ENCODE assay signal across 9 cellular contexts in the genomic region with DNA sequence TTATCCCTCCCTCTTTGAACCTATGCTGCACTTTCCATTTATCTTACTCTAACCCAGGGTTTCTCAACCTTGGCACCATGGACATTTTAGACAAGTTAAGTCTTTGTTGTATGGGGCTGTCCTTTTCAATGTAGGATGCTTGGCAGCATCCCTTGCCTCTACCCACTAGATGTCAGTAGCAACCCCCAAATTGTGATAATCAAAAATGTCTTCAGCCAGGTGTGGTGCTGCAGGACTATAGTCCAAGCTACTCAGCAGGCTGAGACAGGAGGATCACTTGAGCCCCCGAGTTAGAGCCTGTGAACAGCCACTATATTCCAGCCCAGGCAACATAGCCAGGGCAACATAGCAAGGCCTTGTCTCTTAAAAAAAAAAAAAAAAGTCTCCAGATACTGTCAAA. TPM values are rescaled to one million over a fixed set of nuclear protein-coding genes. Genes with fewer than 3 reads are reported as not detected.
DNase-seq lines count a peak whose midpoint lies in the region; ATAC-seq and TF ChIP-seq lines count a peak whose summit lies in the region.
"Had no signal": no experiment of that assay in that cellular context is flagged by ENCODE, and none has a peak within 500 bp of the region (broad histone marks: within the 10 kb centered on the region; RNA-seq: fewer than 3 reads in every experiment).

No MANE protein-coding gene starts in this region.

- no peaks in the 10 kb centered on the region for H3K36me3 Mint-ChIP-seq in T-helper 2 cell treated with Interferon-gamma antibody and Interleukin-4, amounts not matched to agents 5 μg/mL and 100 μg/mL, for 36 hours (ENCODE audit: low read depth)

- no peak overlapping the region for H3K4me3 ChIP-seq in retinal pigment epithelial cell (ENCODE audit: low read length)
- H3K4me3 ChIP-seq: BLaER1 had no signal

- H3K4me3 Mint-ChIP-seq in T-helper 2 cell treated with Interferon-gamma antibody and Interleukin-4, amounts not matched to agents 5 μg/mL and 100 μg/mL, for 36 hours, result no peak overlapping the region

- no peaks in the 10 kb centered on the region for H3K9me3 Mint-ChIP-seq in T-helper 2 cell treated with Interferon-gamma antibody and Interleukin-4, amounts not matched to agents 5 μg/mL and 100 μg/mL, for 36 hours

- no peak for ATAC-seq in HG02623 (IDR thresholded peaks at IDR 0.05; ENCODE audit: unreplicated experiment)
- ATAC-seq in HG02678 (IDR thresholded peaks at IDR 0.05; ENCODE audit: unreplicated experiment), result no peak

- DNase-seq in NCI-H2029 (lab: John Stamatoyannopoulos, UW) (peak; percentile 0), NCI-H2029 treated with DMSO at 0.1 percent for 48 hours (lab: John Stamatoyannopoulos, UW) (no peak), NCI-H2081 (lab: John Stamatoyannopoulos, UW) (peak; percentile 40 to 78), dermis blood vessel endothelial cell (peak; percentile 49), retinal pigment epithelial cell (ENCODE audit: low read depth) (no peak)
- no peak for DNase-seq in T-helper 2 cell treated with Interferon-gamma antibody and Interleukin-4, amounts not matched to agents 5 μg/mL and 100 μg/mL, for 36 hours (ENCODE audit: low spot score)

- peaks cover 1% of the 10 kb centered on the region for H3K27me3 Mint-ChIP-seq in T-helper 2 cell treated with Interferon-gamma antibody and Interleukin-4, amounts not matched to agents 5 μg/mL and 100 μg/mL, for 36 hours (ENCODE audit: low read depth)

- peak; percentile 64 for TF ChIP-seq CTCF in retinal pigment epithelial cell (conservative IDR thresholded peaks at IDR 0.05; ENCODE audit: low read depth, low read length)

- no peak overlapping the region for H3K27ac Mint-ChIP-seq in T-helper 2 cell treated with Interferon-gamma antibody and Interleukin-4, amounts not matched to agents 5 μg/mL and 100 μg/mL, for 36 hours

- H3K4me1 Mint-ChIP-seq in T-helper 2 cell treated with Interferon-gamma antibody and Interleukin-4, amounts not matched to agents 5 μg/mL and 100 μg/mL, for 36 hours (ENCODE audit: low read depth), result no peaks in the 10 kb centered on the region

RNA-seq across cellular contexts. Expression of a gene that starts 7.0 kb away (rescaled TPM):
- 9.2 and 12.6 TPM in 2 replicates for total RNA-seq in dermis blood vessel endothelial cell

RNA-seq across cellular contexts. Expression of a gene that starts 37.7 kb away (rescaled TPM):
- not detected in 2 replicates for total RNA-seq in dermis blood vessel endothelial cell

Comparison
In these comparisons a context has a peak if more than half of its experiments do, and no peak if none do; other contexts are left out.
1. DNase-seq: peak in NCI-H2029 (single experiment), NCI-H2081 (2 of 2) and dermis blood vessel endothelial cell (single experiment); none in NCI-H2029 treated with DMSO at 0.1 percent for 48 hours (single experiment), retinal pigment epithelial cell (single experiment) and T-helper 2 cell treated with Interferon-gamma antibody and Interleukin-4, amounts not matched to agents 5 μg/mL and 100 μg/mL, for 36 hours (single experiment).